8 cellular contexts compared by ENCODE assay signal in genomic region chr3:171187706-171188290, GRCh38.
DNase-seq lines count a peak whose midpoint lies in the region; ATAC-seq, FAIRE-seq and TF ChIP-seq lines count a peak whose summit lies in the region.

No MANE protein-coding gene starts in this region.

- peaks cover 42% of the 10 kb centered on the region for H3K4me1 ChIP-seq in GM12878 (ENCODE audit: control insufficient read depth, insufficient read depth, low read length)

- H3K36me3 ChIP-seq in H7 (replicated peaks; ENCODE audit: control insufficient read depth, insufficient read depth, low read length), result no peaks in the 10 kb centered on the region
- peaks cover 2 to 23% of the 10 kb centered on the region in 2 experiments; a peak in 3 of 4 replicates for H3K36me3 ChIP-seq in GM12878 (ENCODE audit: control insufficient read depth in 2 of 2, insufficient read depth in 2 of 2, low read length in 1 of 2)
- no peaks in the 10 kb centered on the region for H3K36me3 ChIP-seq in kidney epithelial cell (ENCODE audit: control insufficient read depth, insufficient read depth, low read length)

- peaks cover 12% of the 10 kb centered on the region for H3K79me2 ChIP-seq in GM12878 (ENCODE audit: control insufficient read depth, insufficient read depth, low read length)

- no peak overlapping the region for H2AFZ ChIP-seq in GM12878 (ENCODE audit: control insufficient read depth, low read depth, low read length)

- SMC1A ChIA-PET in GM12878 (lab: Charles Lee; ENCODE audit: uncharacterized antibody, unreplicated experiment), result interaction anchor here (0.7 to 5.9 kb wide), 36 partner anchors 12 to 646 kb away, joined by 3 to 65 read pairs (median 5); no protein-coding TSS in a partner anchor

- WGBS in GM12878 (ENCODE audit: insufficient coverage, insufficient replicate concordance, low lambda C conversion rate, missing lambda C conversion rate), result 60% methylated on average over 5 of the region's 5 CpGs

- H3K27me3 ChIP-seq in H7 (ENCODE audit: control insufficient read depth, insufficient read depth, low read length) (no peaks in the 10 kb centered on the region), GM12878 (replicated peaks in 1 of 2; ENCODE audit: control insufficient read depth in 2 of 2, insufficient read depth in 2 of 2, low read length in 1 of 2) (no peaks in the 10 kb centered on the region), kidney epithelial cell (ENCODE audit: control insufficient read depth, insufficient read depth, low read length) (no peaks in the 10 kb centered on the region)

- H4K20me1 ChIP-seq in GM12878 (ENCODE audit: control insufficient read depth, insufficient read depth), result no peaks in the 10 kb centered on the region

- TF ChIP-seq EP300 in GM12878 (IDR thresholded peaks at IDR 0.05; ENCODE audit: borderline replicate concordance in 1 of 2, control insufficient read depth in 1 of 2, low read depth in 2 of 2, low read length in 2 of 2), result no peak

- CTCF ChIA-PET in GM12878 (lab: Yijun Ruan, JAX), result interaction anchor here (0.7 to 5.7 kb wide), 41 partner anchors 11 to 646 kb away, joined by 3 to 49 read pairs (median 4); partner anchors contain the start of gene TNIK

- peak; percentile 7 for FAIRE-seq in GM12878 (lab: Jason Lieb, UNC)

- H3K9me3 ChIP-seq in GM12878 (replicated peaks; ENCODE audit: control insufficient read depth, insufficient read depth, low read length), result no peaks in the 10 kb centered on the region

- DNase-seq in DMS53 (lab: John Stamatoyannopoulos, UW), result peak; percentile 55
- DNase-seq in H7, result peak; percentile 19
- DNase-seq in NCI-H2227 treated with DMSO at 0.1 percent for 48 hours (lab: John Stamatoyannopoulos, UW), result peak; percentile 47
- DNase-seq in GM12878 (ENCODE audit: low read depth, low spot score), result no peak
- no peak for DNase-seq in kidney epithelial cell (ENCODE audit: low read depth)
- no peak for DNase-seq in activated gamma-delta T cell (lab: John Stamatoyannopoulos, UW)
- DNase-seq in NCI-H226, result no peak

- no peak overlapping the region for H3K9ac ChIP-seq in GM12878 (ENCODE audit: control insufficient read depth, insufficient read depth, low read length)

- TF ChIP-seq RAD21 in GM12878 (IDR thresholded peaks at IDR 0.05; ENCODE audit: insufficient read depth, low read depth, low read length), result peak; percentile 80

- TF ChIP-seq POLR2A in GM12878 (IDR thresholded peaks at IDR 0.05; ENCODE audit: low read depth, low read length), result no peak

- in situ Hi-C loops in GM12878 (cut with MboI), result loop anchor here (5.0 kb wide), 1 partner anchor 270 kb away; no protein-coding TSS in a partner anchor

- peak; percentile 59 for ATAC-seq in GM12878
- ATAC-seq in HG03039 (IDR thresholded peaks at IDR 0.05; ENCODE audit: unreplicated experiment), result no peak

- intact Hi-C loops in GM12878 (cut with micrococcal nuclease; ENCODE audit: unreplicated experiment), result loop anchor here (1.0 to 10.0 kb wide), 5 partner anchors 67 to 647 kb away; partner anchors contain the start of gene TNIK

- TF ChIP-seq CTCF in GM12878 (IDR thresholded peaks at IDR 0.05 in 2 of 3, conservative IDR thresholded peaks at IDR 0.05 in 1 of 3; ENCODE audit: control insufficient read depth in 2 of 3, extremely low read depth in 1 of 3, insufficient read depth in 1 of 3, low read depth in 3 of 3, low read length in 3 of 3) (peak; percentile 65 to 77 (median 68)), kidney epithelial cell (IDR thresholded peaks at IDR 0.05; ENCODE audit: insufficient read depth, low read length, poor library complexity, severe bottlenecking) (peak; percentile 72)

- POLR2A ChIA-PET in GM12878 (lab: Charles Lee), result interaction anchor here (1.6 kb wide), 1 partner anchor 56 kb away, joined by 8 read pairs; no protein-coding TSS in a partner anchor

- no TSS peak for BruUV-seq in GM12878 (replicated peaks; lab: Mats Ljungman, UMichigan)

- H3K4me3 ChIP-seq in H7 (ENCODE audit: insufficient read depth, low read depth, low read length) (no peak overlapping the region), GM12878 (no peak overlapping the region), kidney epithelial cell (ENCODE audit: low read depth, low read length) (no peak overlapping the region)

- RAD21 ChIA-PET in GM12878 (lab: Charles Lee; ENCODE audit: unreplicated experiment), result interaction anchor here (0.7 to 4.8 kb wide), 20 partner anchors 8 to 378 kb away, joined by 3 to 31 read pairs (median 4); partner anchors contain the start of gene TNIK

- H3K4me2 ChIP-seq in GM12878 (ENCODE audit: control insufficient read depth, insufficient read depth), result no peak overlapping the region

- no peak overlapping the region for H3K27ac ChIP-seq in GM12878 (ENCODE audit: control insufficient read depth, insufficient read depth)

TF ChIP-seq in GM12878, 131 proteins besides CTCF, POLR2A, EP300 and RAD21:
- TF ChIP-seq MXI1 (IDR thresholded peaks at IDR 0.05; ENCODE audit: low read depth, low read length) (no peak), ZBTB40 (IDR thresholded peaks at IDR 0.05; ENCODE audit: borderline replicate concordance) (no peak), BCL11A (IDR thresholded peaks at IDR 0.05; ENCODE audit: low read depth, low read length) (no peak), WRNIP1 (IDR thresholded peaks at IDR 0.05; ENCODE audit: borderline replicate concordance, low read depth, low read length) (no peak), IRF4 (IDR thresholded peaks at IDR 0.05; ENCODE audit: low read depth, low read length) (0 out of 2 replicates have a peak, but pooled peaks have one; percentile 29), SMC3 (IDR thresholded peaks at IDR 0.05; ENCODE audit: borderline replicate concordance, low read length) (peak; percentile 90), EGR1 (IDR thresholded peaks at IDR 0.05; ENCODE audit: borderline replicate concordance in 1 of 2, low read depth in 2 of 2, low read length in 2 of 2) (no peak), SMAD5 (IDR thresholded peaks at IDR 0.05; ENCODE audit: low read depth) (no peak), ZZZ3 (IDR thresholded peaks at IDR 0.05; ENCODE audit: control insufficient read depth, insufficient read length, low read depth) (no peak), ATF2 (IDR thresholded peaks at IDR 0.05; ENCODE audit: low read length) (no peak), TARDBP (IDR thresholded peaks at IDR 0.05; ENCODE audit: borderline replicate concordance) (no peak), TCF3 (IDR thresholded peaks at IDR 0.05; ENCODE audit: borderline replicate concordance, insufficient read depth, low read depth, low read length) (no peak), YY1 (IDR thresholded peaks at IDR 0.05; ENCODE audit: low read depth, low read length) (peak; percentile 41; the same call in 1 of the 2 replicates), FOXK2 (IDR thresholded peaks at IDR 0.05) (no peak), STAT3 (IDR thresholded peaks at IDR 0.05; ENCODE audit: low read depth, low read length) (no peak), EED (IDR thresholded peaks at IDR 0.05; ENCODE audit: low read depth) (0 out of 2 replicates have a peak, but pooled peaks have one; percentile 14), RUNX3 (IDR thresholded peaks at IDR 0.05; ENCODE audit: low read length) (peak; percentile 59)

Comparison
In these comparisons a context has a peak if more than half of its experiments do, and no peak if none do; other contexts are left out.
1. DNase-seq: peak in DMS53 (single experiment), H7 (single experiment) and NCI-H2227 treated with DMSO at 0.1 percent for 48 hours (single experiment); none in GM12878 (single experiment), kidney epithelial cell (single experiment), activated gamma-delta T cell (single experiment) and NCI-H226 (single experiment).